Comparison of ENCODE assay signal across 15 cellular contexts in genomic region chr19:21321996-21322395, GRCh38. TPM values are rescaled to one million over a fixed set of nuclear protein-coding genes. Genes with fewer than 3 reads are reported as not detected.
DNase-seq lines count a peak whose midpoint lies in the region; ATAC-seq and FAIRE-seq lines count a peak whose summit lies in the region.
"Had no signal": no experiment of that assay in that cellular context is flagged by ENCODE, and none has a peak within 500 bp of the region (broad histone marks: within the 10 kb centered on the region; RNA-seq: fewer than 3 reads in every experiment).

No MANE protein-coding gene starts in this region.

- CTCF ChIA-PET in activated CD4-positive, alpha-beta memory T cell treated with anti-CD3 and anti-CD28 coated beads for 36 hours (lab: Charles Lee) = no interaction called here
- CTCF ChIA-PET in activated CD4-positive, alpha-beta memory T cell treated with anti-CD3 and anti-CD28 coated beads, Interleukin-2, amount 10 ng/mL, durations not matched to agents 7 days and 5 days (lab: Charles Lee) = no interaction called here

- H3K4me1 Mint-ChIP-seq in activated CD4-positive, alpha-beta memory T cell treated with anti-CD3 and anti-CD28 coated beads for 36 hours (ENCODE audit: low read depth) = peaks cover 68% of the 10 kb centered on the region
- peaks cover 20% of the 10 kb centered on the region for H3K4me1 Mint-ChIP-seq in activated CD4-positive, alpha-beta memory T cell treated with anti-CD3 and anti-CD28 coated beads, Interleukin-2, amount 10 ng/mL, durations not matched to agents 7 days and 5 days
- H3K4me1 Mint-ChIP-seq in stimulated activated naive B cell treated with anti-CD40 and anti-IgM and Interleukin-4, amounts not matched to agents 10 μg/mL and 1 μg/mL and 100 μg/mL, for 72 hours = peaks cover 31 to 73% of the 10 kb centered on the region in 2 donors

- DNase-seq in activated CD4-positive, alpha-beta memory T cell treated with anti-CD3 and anti-CD28 coated beads for 36 hours = no peak
- DNase-seq in activated CD4-positive, alpha-beta memory T cell treated with anti-CD3 and anti-CD28 coated beads, Interleukin-2, amount 10 ng/mL, durations not matched to agents 7 days and 5 days = no peak
- DNase-seq in astrocyte of the hippocampus (ENCODE audit: low read depth, low spot score) (peak; percentile 58), left cardiac atrium (no peak), GM19239 (ENCODE audit: insufficient read length, low spot score) (no peak), NCI-H2029 (lab: John Stamatoyannopoulos, UW) (no peak)
- no peak for DNase-seq in stimulated activated naive B cell treated with anti-CD40 and anti-IgM and Interleukin-4, amounts not matched to agents 10 μg/mL and 1 μg/mL and 100 μg/mL, for 72 hours
- DNase-seq: activated T-cell treated with anti-CD3 and anti-CD28 coated beads for 4 hours; COR-L47; gastrocnemius medialis; NCI-H526 treated with DMSO at 0.1 percent for 48 hours; stimulated activated CD4-positive, alpha-beta T cell treated with anti-CD3 and anti-CD28 coated beads, Interleukin-2, amount 100 ng/mL, for 48 hours; stimulated activated naive CD8-positive, alpha-beta T cell treated with anti-CD3 and anti-CD28 coated beads, Interleukin-15, amount 100 ng/mL, for 72 hours had no signal

- H3K4me3 Mint-ChIP-seq in activated CD4-positive, alpha-beta memory T cell treated with anti-CD3 and anti-CD28 coated beads for 36 hours = no peak overlapping the region
- H3K4me3 Mint-ChIP-seq in activated CD4-positive, alpha-beta memory T cell treated with anti-CD3 and anti-CD28 coated beads, Interleukin-2, amount 10 ng/mL, durations not matched to agents 7 days and 5 days = no peak overlapping the region
- no peak overlapping the region for H3K4me3 Mint-ChIP-seq in stimulated activated naive B cell treated with anti-CD40 and anti-IgM and Interleukin-4, amounts not matched to agents 10 μg/mL and 1 μg/mL and 100 μg/mL, for 72 hours

- ATAC-seq in left cardiac atrium (peak; percentile 10 to 55), HG03521 (IDR thresholded peaks at IDR 0.05; ENCODE audit: unreplicated experiment) (no peak)
- no peak for ATAC-seq in stimulated activated naive B cell treated with anti-CD40 and anti-IgM and Interleukin-4, amounts not matched to agents 10 μg/mL and 1 μg/mL and 100 μg/mL, for 72 hours (replicated peaks)
- ATAC-seq: gastrocnemius medialis had no signal

- peaks cover 11% of the 10 kb centered on the region for H3K9me3 Mint-ChIP-seq in activated CD4-positive, alpha-beta memory T cell treated with anti-CD3 and anti-CD28 coated beads for 36 hours
- H3K9me3 Mint-ChIP-seq in activated CD4-positive, alpha-beta memory T cell treated with anti-CD3 and anti-CD28 coated beads, Interleukin-2, amount 10 ng/mL, durations not matched to agents 7 days and 5 days = peaks cover 55% of the 10 kb centered on the region
- peaks cover 6 to 11% of the 10 kb centered on the region in 2 donors for H3K9me3 Mint-ChIP-seq in stimulated activated naive B cell treated with anti-CD40 and anti-IgM and Interleukin-4, amounts not matched to agents 10 μg/mL and 1 μg/mL and 100 μg/mL, for 72 hours

- POLR2A ChIA-PET in activated CD4-positive, alpha-beta memory T cell treated with anti-CD3 and anti-CD28 coated beads for 36 hours (lab: Charles Lee) = no interaction called here
- POLR2A ChIA-PET in activated CD4-positive, alpha-beta memory T cell treated with anti-CD3 and anti-CD28 coated beads, Interleukin-2, amount 10 ng/mL, durations not matched to agents 7 days and 5 days (lab: Charles Lee) = no interaction called here

- FAIRE-seq in GM19239 (lab: Jason Lieb, UNC) = no peak
- FAIRE-seq: colon had no signal

- intact Hi-C loops in activated CD4-positive, alpha-beta memory T cell treated with anti-CD3 and anti-CD28 coated beads for 36 hours (cut with micrococcal nuclease) = loop anchor here (10.0 kb wide), 2 partner anchors 183 to 297 kb away; partner anchors contain the start of genes ZNF429 and ZNF430
- intact Hi-C loops in left cardiac atrium (cut with DNase I) = no loop called here

- H3K27me3 Mint-ChIP-seq in activated CD4-positive, alpha-beta memory T cell treated with anti-CD3 and anti-CD28 coated beads for 36 hours = no peaks in the 10 kb centered on the region
- H3K27me3 Mint-ChIP-seq in activated CD4-positive, alpha-beta memory T cell treated with anti-CD3 and anti-CD28 coated beads, Interleukin-2, amount 10 ng/mL, durations not matched to agents 7 days and 5 days = no peaks in the 10 kb centered on the region
- no peaks in the 10 kb centered on the region for H3K27me3 Mint-ChIP-seq in stimulated activated naive B cell treated with anti-CD40 and anti-IgM and Interleukin-4, amounts not matched to agents 10 μg/mL and 1 μg/mL and 100 μg/mL, for 72 hours
- H3K27me3 Mint-ChIP-seq: stimulated activated naive CD8-positive, alpha-beta T cell treated with anti-CD3 and anti-CD28 coated beads, Interleukin-15, amount 100 ng/mL, for 72 hours had no signal

- H3K27ac Mint-ChIP-seq in activated CD4-positive, alpha-beta memory T cell treated with anti-CD3 and anti-CD28 coated beads for 36 hours = peak overlapping the region; percentile 25
- no peak overlapping the region for H3K27ac Mint-ChIP-seq in activated CD4-positive, alpha-beta memory T cell treated with anti-CD3 and anti-CD28 coated beads, Interleukin-2, amount 10 ng/mL, durations not matched to agents 7 days and 5 days
- peak overlapping the region; percentile 62 for H3K27ac Mint-ChIP-seq in stimulated activated naive B cell treated with anti-CD40 and anti-IgM and Interleukin-4, amounts not matched to agents 10 μg/mL and 1 μg/mL and 100 μg/mL, for 72 hours

- H3K36me3 Mint-ChIP-seq in activated CD4-positive, alpha-beta memory T cell treated with anti-CD3 and anti-CD28 coated beads for 36 hours = peaks cover 43% of the 10 kb centered on the region
- H3K36me3 Mint-ChIP-seq in activated CD4-positive, alpha-beta memory T cell treated with anti-CD3 and anti-CD28 coated beads, Interleukin-2, amount 10 ng/mL, durations not matched to agents 7 days and 5 days (ENCODE audit: low read depth) = peaks cover 94% of the 10 kb centered on the region
- H3K36me3 Mint-ChIP-seq in stimulated activated naive B cell treated with anti-CD40 and anti-IgM and Interleukin-4, amounts not matched to agents 10 μg/mL and 1 μg/mL and 100 μg/mL, for 72 hours = peaks cover 40 to 60% of the 10 kb centered on the region in 2 donors

RNA-seq across cellular contexts. Expression of gene ZNF708, which starts 7.2 kb away (rescaled TPM):
- 10 to 100 TPM; 10.1 to 11.1 TPM for total RNA-seq in activated CD4-positive, alpha-beta memory T cell treated with anti-CD3 and anti-CD28 coated beads for 36 hours
- total RNA-seq in activated CD4-positive, alpha-beta memory T cell treated with anti-CD3 and anti-CD28 coated beads, Interleukin-2, amount 10 ng/mL, durations not matched to agents 7 days and 5 days = 10 to 100 TPM; 14.8 to 16.7 TPM
- 1 to 10 TPM; 5.7 to 9.4 TPM for total RNA-seq in left cardiac atrium

RNA-seq across cellular contexts. Expression of gene ZNF738, which starts 36.8 kb away (rescaled TPM):
- total RNA-seq in activated CD4-positive, alpha-beta memory T cell treated with anti-CD3 and anti-CD28 coated beads for 36 hours = 10 to 100 TPM; 11.8 to 15.3 TPM
- 10 to 100 TPM; 10.5 to 11.2 TPM for total RNA-seq in activated CD4-positive, alpha-beta memory T cell treated with anti-CD3 and anti-CD28 coated beads, Interleukin-2, amount 10 ng/mL, durations not matched to agents 7 days and 5 days
- 1 to 10 TPM; 3.1 to 3.5 TPM for total RNA-seq in left cardiac atrium

Comparison
In these comparisons a context has a peak if more than half of its experiments do, and no peak if none do; other contexts are left out.
1. ATAC-seq: peak in left cardiac atrium (2 of 2); none in stimulated activated naive B cell treated with anti-CD40 and anti-IgM and Interleukin-4, amounts not matched to agents 10 μg/mL and 1 μg/mL and 100 μg/mL, for 72 hours (0 of 2) and HG03521 (single experiment).